ENCODE assay signal across 1 cellular context in the genomic region with DNA sequence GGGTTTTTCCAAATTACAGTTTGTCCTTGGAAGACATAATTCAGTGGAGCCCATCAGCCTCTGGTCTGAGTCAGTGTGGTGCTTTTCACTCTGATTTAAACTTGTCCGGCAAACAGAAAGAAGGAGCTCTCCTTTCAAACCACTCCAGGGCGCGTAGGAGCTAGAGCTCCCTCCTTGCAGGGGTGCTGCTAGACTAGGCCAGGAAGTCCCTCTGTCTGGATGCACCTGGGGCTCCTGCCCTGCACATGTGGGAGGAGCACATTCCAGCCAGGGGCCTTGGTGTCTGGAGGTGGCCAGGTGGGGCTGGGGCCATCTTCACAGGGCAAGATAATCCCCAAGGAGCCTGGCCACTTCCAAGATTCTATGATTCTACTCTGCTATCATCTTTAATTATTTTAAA.
TF ChIP-seq lines count a peak whose summit lies in the region.

No MANE protein-coding gene starts in this region.

TF ChIP-seq in HepG2, 621 proteins besides CTCF, POLR2A, EP300 and RAD21:
- TF ChIP-seq ZSCAN25 (CRISPR knock-in tag; IDR thresholded peaks at IDR 0.05) (0 out of 2 replicates have a peak, but pooled peaks have one; percentile 44), HOXA7 (CRISPR knock-in tag; IDR thresholded peaks at IDR 0.05) (no peak), ZNF263 (CRISPR knock-in tag; IDR thresholded peaks at IDR 0.05) (no peak), GLI4 (CRISPR knock-in tag; IDR thresholded peaks at IDR 0.05; ENCODE audit: borderline replicate concordance) (no peak), FOSL2 (CRISPR knock-in tag; IDR thresholded peaks at IDR 0.05) (0 out of 2 replicates have a peak, but pooled peaks have one; percentile 2), PCBP2 (optimal IDR thresholded peaks at IDR 0.05; ENCODE audit: low read depth, low read length, poor library complexity, severe bottlenecking) (peak; percentile 11), TEAD3 (CRISPR knock-in tag; optimal IDR thresholded peaks at IDR 0.05; ENCODE audit: borderline replicate concordance) (peak; percentile 22), FIP1L1 (IDR thresholded peaks at IDR 0.05; ENCODE audit: borderline replicate concordance, insufficient read depth, low read depth, low read length) (no peak), FLYWCH1 (CRISPR knock-in tag; IDR thresholded peaks at IDR 0.05) (no peak), POLR2G (IDR thresholded peaks at IDR 0.05; ENCODE audit: low read depth, low read length) (peak; percentile 53), ETV6 (CRISPR knock-in tag; conservative IDR thresholded peaks at IDR 0.05) (no peak), ZNF572 (CRISPR knock-in tag; IDR thresholded peaks at IDR 0.05) (no peak), ZNF331 (CRISPR knock-in tag; IDR thresholded peaks at IDR 0.05) (peak; percentile 15; the same call in 1 of the 2 replicates), ZC3H4 (CRISPR knock-in tag; IDR thresholded peaks at IDR 0.05; ENCODE audit: borderline replicate concordance) (peak; percentile 51; the same call in 1 of the 2 replicates), SUZ12 (IDR thresholded peaks at IDR 0.05; ENCODE audit: low read depth, low read length) (no peak), AGO2 (optimal IDR thresholded peaks at IDR 0.05; ENCODE audit: low read depth, low read length) (peak; percentile 18)
- TF ChIP-seq, protein P1, sequence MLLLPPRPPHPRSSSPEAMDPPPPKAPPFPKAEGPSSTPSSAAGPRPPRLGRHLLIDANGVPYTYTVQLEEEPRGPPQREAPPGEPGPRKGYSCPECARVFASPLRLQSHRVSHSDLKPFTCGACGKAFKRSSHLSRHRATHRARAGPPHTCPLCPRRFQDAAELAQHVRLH (CRISPR knock-in tag; IDR thresholded peaks at IDR 0.05; ENCODE audit: borderline replicate concordance, low read depth): 0 out of 2 replicates have a peak, but pooled peaks have one; percentile 9
- TF ChIP-seq, protein P2, sequence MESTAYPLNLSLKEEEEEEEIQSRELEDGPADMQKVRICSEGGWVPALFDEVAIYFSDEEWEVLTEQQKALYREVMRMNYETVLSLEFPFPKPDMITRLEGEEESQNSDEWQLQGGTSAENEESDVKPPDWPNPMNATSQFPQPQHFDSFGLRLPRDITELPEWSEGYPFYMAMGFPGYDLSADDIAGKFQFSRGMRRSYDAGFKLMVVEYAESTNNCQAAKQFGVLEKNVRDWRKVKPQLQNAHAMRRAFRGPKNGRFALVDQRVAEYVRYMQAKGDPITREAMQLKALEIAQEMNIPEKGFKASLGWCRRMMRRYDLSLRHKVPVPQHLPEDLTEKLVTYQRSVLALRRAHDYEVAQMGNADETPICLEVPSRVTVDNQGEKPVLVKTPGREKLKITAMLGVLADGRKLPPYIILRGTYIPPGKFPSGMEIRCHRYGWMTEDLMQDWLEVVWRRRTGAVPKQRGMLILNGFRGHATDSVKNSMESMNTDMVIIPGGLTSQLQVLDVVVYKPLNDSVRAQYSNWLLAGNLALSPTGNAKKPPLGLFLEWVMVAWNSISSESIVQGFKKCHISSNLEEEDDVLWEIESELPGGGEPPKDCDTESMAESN (CRISPR knock-in tag; conservative IDR thresholded peaks at IDR 0.05): no peak
- TF ChIP-seq, protein P3, sequence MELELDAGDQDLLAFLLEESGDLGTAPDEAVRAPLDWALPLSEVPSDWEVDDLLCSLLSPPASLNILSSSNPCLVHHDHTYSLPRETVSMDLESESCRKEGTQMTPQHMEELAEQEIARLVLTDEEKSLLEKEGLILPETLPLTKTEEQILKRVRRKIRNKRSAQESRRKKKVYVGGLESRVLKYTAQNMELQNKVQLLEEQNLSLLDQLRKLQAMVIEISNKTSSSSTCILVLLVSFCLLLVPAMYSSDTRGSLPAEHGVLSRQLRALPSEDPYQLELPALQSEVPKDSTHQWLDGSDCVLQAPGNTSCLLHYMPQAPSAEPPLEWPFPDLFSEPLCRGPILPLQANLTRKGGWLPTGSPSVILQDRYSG (CRISPR knock-in tag; IDR thresholded peaks at IDR 0.05): no peak
- TF ChIP-seq, protein P4, sequence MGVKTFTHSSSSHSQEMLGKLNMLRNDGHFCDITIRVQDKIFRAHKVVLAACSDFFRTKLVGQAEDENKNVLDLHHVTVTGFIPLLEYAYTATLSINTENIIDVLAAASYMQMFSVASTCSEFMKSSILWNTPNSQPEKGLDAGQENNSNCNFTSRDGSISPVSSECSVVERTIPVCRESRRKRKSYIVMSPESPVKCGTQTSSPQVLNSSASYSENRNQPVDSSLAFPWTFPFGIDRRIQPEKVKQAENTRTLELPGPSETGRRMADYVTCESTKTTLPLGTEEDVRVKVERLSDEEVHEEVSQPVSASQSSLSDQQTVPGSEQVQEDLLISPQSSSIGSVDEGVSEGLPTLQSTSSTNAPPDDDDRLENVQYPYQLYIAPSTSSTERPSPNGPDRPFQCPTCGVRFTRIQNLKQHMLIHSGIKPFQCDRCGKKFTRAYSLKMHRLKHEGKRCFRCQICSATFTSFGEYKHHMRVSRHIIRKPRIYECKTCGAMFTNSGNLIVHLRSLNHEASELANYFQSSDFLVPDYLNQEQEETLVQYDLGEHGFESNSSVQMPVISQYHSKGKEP (CRISPR knock-in tag; IDR thresholded peaks at IDR 0.05): 0 out of 2 replicates have a peak, but pooled peaks have one; percentile 23
